ENCODE assay signal across 9 cellular contexts in the genomic region with DNA sequence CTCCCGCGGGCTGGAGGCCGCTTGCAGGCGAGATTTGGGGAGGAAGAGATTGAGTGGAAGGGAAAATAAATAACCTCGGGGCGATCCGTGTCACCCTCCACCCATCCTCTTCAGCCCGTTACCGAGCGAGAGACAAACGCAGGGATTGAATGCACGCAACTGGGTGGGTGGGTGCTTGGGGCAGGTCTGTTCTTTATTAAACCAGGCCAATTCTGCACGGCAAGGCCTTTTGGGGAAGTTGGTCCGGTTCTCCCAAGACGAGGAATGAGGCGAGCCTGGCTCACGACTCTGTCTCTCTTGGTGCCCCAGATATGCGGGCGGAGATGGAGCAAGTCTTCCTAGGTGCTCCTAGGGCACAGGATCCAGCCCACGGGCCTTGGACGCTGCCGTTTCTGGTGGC. TPM values are rescaled to one million over a fixed set of nuclear protein-coding genes. Genes with fewer than 3 reads are reported as not detected.
DNase-seq lines count a peak whose midpoint lies in the region; ATAC-seq and TF ChIP-seq lines count a peak whose summit lies in the region.
"Had no signal": no experiment of that assay in that cellular context is flagged by ENCODE, and none has a peak within 500 bp of the region (broad histone marks: within the 10 kb centered on the region; RNA-seq: fewer than 3 reads in every experiment).

No MANE protein-coding gene starts in this region.

- ATAC-seq in GM21723 (IDR thresholded peaks at IDR 0.05; ENCODE audit: unreplicated experiment), result no peak

- H3K27ac ChIP-seq in right atrium auricular region (no peak overlapping the region), stomach smooth muscle (ENCODE audit: low read length) (no peak overlapping the region)

- H3K4me1 ChIP-seq in right atrium auricular region (peaks cover 0 to 47% of the 10 kb centered on the region in 2 donors), stomach smooth muscle (ENCODE audit: control insufficient read depth, insufficient read depth, low read length) (peaks cover 23% of the 10 kb centered on the region)

- no peak for TF ChIP-seq CTCF in right atrium auricular region (IDR thresholded peaks at IDR 0.05)

- in situ Hi-C loops in SK-MEL-5 (cut with HindIII; ENCODE audit: low pct_unique_long_range_greater_than_20kb, low sequenced_read_pairs), result no loop called here

- H3K4me3 ChIP-seq in right atrium auricular region (peak overlapping the region; percentile 15 to 49), stomach smooth muscle (ENCODE audit: low read length in 2 of 2) (peak overlapping the region; percentile 36 to 66)

- H3K9me3 ChIP-seq in right atrium auricular region (no peaks in the 10 kb centered on the region), stomach smooth muscle (ENCODE audit: control insufficient read depth in 2 of 2, low read length in 2 of 2) (no peaks in the 10 kb centered on the region)

- peaks cover 78 to 81% of the 10 kb centered on the region in 2 donors for H3K27me3 ChIP-seq in right atrium auricular region
- H3K27me3 ChIP-seq in stomach smooth muscle (ENCODE audit: control insufficient read depth in 1 of 2, insufficient read depth in 2 of 2, low read length in 2 of 2), result peaks cover 84 to 96% of the 10 kb centered on the region in 2 donors

- no peaks in the 10 kb centered on the region for H3K36me3 ChIP-seq in right atrium auricular region
- H3K36me3 ChIP-seq in stomach smooth muscle (ENCODE audit: control insufficient read depth in 2 of 2, insufficient read depth in 2 of 2, low read length in 2 of 2), result no peaks in the 10 kb centered on the region

- DNase-seq in NCI-H748 (lab: John Stamatoyannopoulos, UW; ENCODE audit: unreplicated experiment) (peak; percentile 69), NCI-H748 treated with DMSO at 0.1 percent for 48 hours (lab: John Stamatoyannopoulos, UW) (no peak), SK-MEL-5 (ENCODE audit: low read depth, low spot score) (peak; percentile 40), right atrium auricular region (ENCODE audit: low spot score) (no peak), NCI-H1436 treated with DMSO at 0.1 percent for 48 hours (lab: John Stamatoyannopoulos, UW) (no peak)
- DNase-seq in stimulated activated naive CD4-positive, alpha-beta T cell (lab: John Stamatoyannopoulos, UW), result no peak

- H3K9ac ChIP-seq in stomach smooth muscle (ENCODE audit: low read length in 2 of 2), result no peak overlapping the region

RNA-seq across cellular contexts. Expression of gene HOXB7, which starts 0.4 kb away (rescaled TPM):
- total RNA-seq in SK-MEL-5 (2014; rRNA removed; shearing (Covaris generic)), result 8.9 and 12.1 TPM in 2 replicates
- 14.4 and 14.6 TPM in 2 replicates for polyA plus RNA-seq in SK-MEL-5 (2015; cell fraction: cytosol; rRNA removed)
- polyA plus RNA-seq in SK-MEL-5 (2015; cell fraction: nucleus; rRNA removed), result 2.2 and 4.1 TPM in 2 replicates
- under 1 TPM; 0.24 to 0.78 TPM for total RNA-seq in right atrium auricular region

RNA-seq across cellular contexts. Expression of gene HOXB8, which starts 3.9 kb away (rescaled TPM):
- 0.69 and 1.6 TPM in 2 replicates for total RNA-seq in SK-MEL-5 (2014; rRNA removed; shearing (Covaris generic))
- polyA plus RNA-seq in SK-MEL-5 (2015; cell fraction: cytosol; rRNA removed), result 1.9 and 2.1 TPM in 2 replicates
- polyA plus RNA-seq in SK-MEL-5 (2015; cell fraction: nucleus; rRNA removed), result 5.4 and 6.5 TPM in 2 replicates
- not detected for total RNA-seq in right atrium auricular region

RNA-seq across cellular contexts. Expression of gene HOXB6, which starts 6.4 kb away (rescaled TPM):
- 2.8 and 5.2 TPM in 2 replicates for total RNA-seq in SK-MEL-5 (2014; rRNA removed; shearing (Covaris generic))
- polyA plus RNA-seq in SK-MEL-5 (2015; cell fraction: cytosol; rRNA removed), result 3.3 and 4.1 TPM in 2 replicates
- 40.5 and 55.6 TPM in 2 replicates for polyA plus RNA-seq in SK-MEL-5 (2015; cell fraction: nucleus; rRNA removed)
- 1 to 10 TPM in 1 of 2 donors, under 1 TPM in 1; 0.82 to 2.6 TPM for total RNA-seq in right atrium auricular region

RNA-seq across cellular contexts. Expression of gene HOXB9, which starts 14.9 kb away (rescaled TPM):
- total RNA-seq in SK-MEL-5 (2014; rRNA removed; shearing (Covaris generic)), result 2.2 and 3.3 TPM in 2 replicates
- polyA plus RNA-seq in SK-MEL-5 (2015; cell fraction: cytosol; rRNA removed), result 6.2 and 7.0 TPM in 2 replicates
- 2.2 and 7.6 TPM in 2 replicates for polyA plus RNA-seq in SK-MEL-5 (2015; cell fraction: nucleus; rRNA removed)
- not detected for total RNA-seq in right atrium auricular region

RNA-seq across cellular contexts. Expression of gene HOXB5, which starts 17.6 kb away (rescaled TPM):
- not detected in 2 replicates for total RNA-seq in SK-MEL-5 (2014; rRNA removed; shearing (Covaris generic))
- polyA plus RNA-seq in SK-MEL-5 (2015; cell fraction: cytosol; rRNA removed), result 0.65 and 1.8 TPM in 2 replicates
- 17.5 and 20.0 TPM in 2 replicates for polyA plus RNA-seq in SK-MEL-5 (2015; cell fraction: nucleus; rRNA removed)
- total RNA-seq in right atrium auricular region, result not detected
- total RNA-seq: activated CD8-positive, alpha-beta memory T cell treated with anti-CD3 and anti-CD28 coated beads for 36 hours had no signal

Comparison
In these comparisons a context has a peak if more than half of its experiments do, and no peak if none do; other contexts are left out.
1. DNase-seq: peak in NCI-H748 (single experiment) and SK-MEL-5 (single experiment); none in NCI-H748 treated with DMSO at 0.1 percent for 48 hours (single experiment), right atrium auricular region (single experiment), stimulated activated naive CD4-positive, alpha-beta T cell (0 of 6) and NCI-H1436 treated with DMSO at 0.1 percent for 48 hours (single experiment).